ENCODE assay signal across 15 cellular contexts in the genomic region with DNA sequence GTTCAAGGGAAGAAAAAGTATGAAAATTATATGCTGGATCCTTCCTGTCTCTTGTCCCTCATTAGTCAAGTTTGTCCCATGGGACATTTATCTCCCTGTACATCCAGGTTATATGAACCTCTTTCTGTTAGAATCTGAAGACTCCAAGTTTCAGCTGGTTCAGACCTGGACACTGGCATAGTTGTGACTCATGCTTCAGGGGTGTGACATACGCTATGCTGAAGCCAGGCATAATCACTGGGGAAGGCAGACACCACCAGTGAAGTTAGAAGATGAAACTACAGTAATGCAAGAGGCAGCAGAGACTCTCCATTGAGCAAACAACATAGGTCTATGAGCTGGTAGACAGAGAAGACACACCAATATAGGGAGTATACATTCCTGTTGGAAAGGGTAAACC.
A peak's percentile ranks its signal among the peaks of the same experiment; 100 is the strongest.
DNase-seq lines count a peak whose midpoint lies in the region; ATAC-seq, FAIRE-seq and TF ChIP-seq lines count a peak whose summit lies in the region.
"Had no signal": no experiment of that assay in that cellular context is flagged by ENCODE, and none has a peak within 500 bp of the region (broad histone marks: within the 10 kb centered on the region; RNA-seq: fewer than 3 reads in every experiment).

No MANE protein-coding gene starts in this region.

- no peaks in the 10 kb centered on the region for H3K36me3 ChIP-seq in RWPE2 (ENCODE audit: low read depth)
- H3K36me3 ChIP-seq: colonic mucosa, neutrophil had no signal

- no peak overlapping the region for H3K56ac ChIP-seq in H9 (ENCODE audit: insufficient read length, low read depth, low read length)

- H2BK12ac ChIP-seq in H9 (ENCODE audit: insufficient read length, low read depth, low read length), result no peak overlapping the region

- TF ChIP-seq CTCF in A549 (IDR thresholded peaks at IDR 0.05) (no peak), H9 (conservative IDR thresholded peaks at IDR 0.05) (no peak), RWPE2 (IDR thresholded peaks at IDR 0.05; ENCODE audit: poor library complexity, severe bottlenecking) (no peak), foreskin fibroblast (IDR thresholded peaks at IDR 0.05; ENCODE audit: low read depth, low read length) (no peak), progenitor cell of endocrine pancreas (IDR thresholded peaks at IDR 0.05; ENCODE audit: unreplicated experiment) (no peak)

- POLR2A ChIA-PET in A549 (lab: Yijun Ruan, JAX), result no interaction called here

- CTCF ChIA-PET in A549 (lab: Yijun Ruan, JAX), result no interaction called here

- TF ChIP-seq EP300 in A549 (IDR thresholded peaks at IDR 0.05), result no peak

- H3K4me1 Mint-ChIP-seq in H9, result no peaks in the 10 kb centered on the region
- H3K4me1 Mint-ChIP-seq in progenitor cell of endocrine pancreas (ENCODE audit: low read depth), result no peaks in the 10 kb centered on the region
- no peaks in the 10 kb centered on the region for H3K4me1 Mint-ChIP-seq in effector memory CD8-positive, alpha-beta T cell (ENCODE audit: low read depth in 2 of 2)

- H3K36me3 Mint-ChIP-seq in H9 (ENCODE audit: insufficient read depth in 1 of 3, low read depth in 3 of 3), result no peaks in the 10 kb centered on the region; a peak in 1 of 7 replicates
- H3K36me3 Mint-ChIP-seq in progenitor cell of endocrine pancreas (ENCODE audit: insufficient read depth), result no peaks in the 10 kb centered on the region
- H3K36me3 Mint-ChIP-seq in effector memory CD8-positive, alpha-beta T cell (ENCODE audit: insufficient read depth), result no peaks in the 10 kb centered on the region

- 0% methylated on average over 1 of the region's 1 CpG for WGBS in A549 (ENCODE audit: missing lambda C conversion rate)
- WGBS in H9 (ENCODE audit: extremely low coverage, insufficient read length, low lambda C conversion rate), result no CpG with 5 or more reads among the region's 1 CpG

- TF ChIP-seq RAD21 in A549 (conservative IDR thresholded peaks at IDR 0.05 in 1 of 2, IDR thresholded peaks at IDR 0.05 in 1 of 2), result no peak

- no peak overlapping the region for H3K4me3 Mint-ChIP-seq in H9
- no peak overlapping the region for H3K4me3 Mint-ChIP-seq in progenitor cell of endocrine pancreas (ENCODE audit: low read depth)
- H3K4me3 Mint-ChIP-seq in effector memory CD8-positive, alpha-beta T cell, result no peak overlapping the region
- H3K4me3 Mint-ChIP-seq: T-helper 1 cell treated with Interleukin-12 subunit alpha and Interleukin-12 subunit beta and Interleukin-4 antibody, amounts not matched to agents 30 μg/mL and 1 μg/mL, for 36 hours had no signal

- no peak overlapping the region for H3T11ph ChIP-seq in H9 (ENCODE audit: low read length)

- H3K27me3 ChIP-seq in H9 (ENCODE audit: insufficient read depth, low read length) (no peaks in the 10 kb centered on the region), RWPE2 (ENCODE audit: insufficient read depth, poor library complexity, severe bottlenecking) (no peaks in the 10 kb centered on the region)
- H3K27me3 ChIP-seq: colonic mucosa, neutrophil had no signal

- H3K18ac ChIP-seq in H9 (ENCODE audit: insufficient read length, low read depth, low read length), result peak overlapping the region; percentile 27

- DNase-seq in A549 (ENCODE audit: low read depth in 1 of 2, low spot score in 1 of 2) (no peak), H9 (no peak), RWPE2 (ENCODE audit: low spot score) (no peak), foreskin fibroblast (peak; percentile 24 to 54), progenitor cell of endocrine pancreas (ENCODE audit: low spot score, unreplicated experiment) (no peak)
- DNase-seq in effector memory CD8-positive, alpha-beta T cell, result no peak
- no peak for DNase-seq in activated naive CD4-positive, alpha-beta T cell treated with anti-CD3 and anti-CD28 coated beads, Interleukin-2, amount 50 U/mL, for 16 hours
- DNase-seq: colonic mucosa, mesenchymal stem cell, NCI-H510A had no signal

- no peaks in the 10 kb centered on the region for H3K79me2 ChIP-seq in H9 (ENCODE audit: insufficient read depth, low read length)

- no peak overlapping the region for H3K14ac ChIP-seq in H9 (ENCODE audit: insufficient read depth, low read length)

- no peak for FAIRE-seq in A549 (lab: Jason Lieb, UNC)

- H2BK15ac ChIP-seq in H9 (ENCODE audit: low read depth, low read length), result no peak overlapping the region

- H3K4me3 ChIP-seq in A549, result no peak overlapping the region
- no peak overlapping the region for H3K4me3 ChIP-seq in RWPE2 (ENCODE audit: severe bottlenecking)
- no peak overlapping the region for H3K4me3 ChIP-seq in foreskin fibroblast (ENCODE audit: low read depth in 1 of 2, low read length in 2 of 2)
- H3K4me3 ChIP-seq: colonic mucosa had no signal

- H3K79me1 ChIP-seq in H9 (ENCODE audit: insufficient read depth, low read depth, low read length, poor library complexity, severe bottlenecking), result no peaks in the 10 kb centered on the region

- H4K8ac ChIP-seq in H9 (replicated peaks; ENCODE audit: insufficient read length, low read depth, low read length), result no peak overlapping the region

- no peak overlapping the region for H2BK120ac ChIP-seq in H9 (ENCODE audit: low read depth, low read length, poor library complexity, severe bottlenecking)

- H3K4me1 ChIP-seq in A549 (no peaks in the 10 kb centered on the region), H9 (ENCODE audit: insufficient read depth, low read length) (no peaks in the 10 kb centered on the region), RWPE2 (ENCODE audit: insufficient read depth, poor library complexity, severe bottlenecking) (peaks cover 11% of the 10 kb centered on the region)
- H3K4me1 ChIP-seq: colonic mucosa had no signal

- H3K27ac ChIP-seq in A549 (no peak overlapping the region), H9 (ENCODE audit: insufficient read length, low read depth, low read length) (no peak overlapping the region), RWPE2 (ENCODE audit: poor library complexity, severe bottlenecking) (no peak overlapping the region)
- H3K27ac ChIP-seq: colonic mucosa, neutrophil had no signal

- H4K5ac ChIP-seq in H9 (ENCODE audit: insufficient read length, low read depth, low read length), result no peak overlapping the region

- H3K4me2 ChIP-seq in A549 (no peak overlapping the region), H9 (ENCODE audit: insufficient read depth, insufficient read length, low read length) (no peak overlapping the region)

- no peak overlapping the region for H2AK5ac ChIP-seq in H9 (ENCODE audit: insufficient read length, low read length)

- no peak overlapping the region for H2BK20ac ChIP-seq in H9 (ENCODE audit: low read depth, low read length, poor library complexity, severe bottlenecking)

- H3K9me3 ChIP-seq in A549 (no peaks in the 10 kb centered on the region), H9 (ENCODE audit: control insufficient read depth, low read depth, low read length) (no peaks in the 10 kb centered on the region), RWPE2 (ENCODE audit: severe bottlenecking) (no peaks in the 10 kb centered on the region)
- H3K9me3 ChIP-seq: colonic mucosa, neutrophil had no signal

- H3K23me2 ChIP-seq in H9 (ENCODE audit: insufficient read length, low read depth, low read length, poor library complexity, severe bottlenecking), result no peaks in the 10 kb centered on the region

- H2BK5ac ChIP-seq in H9 (ENCODE audit: insufficient read length, low read length), result no peak overlapping the region

- no peak overlapping the region for H2AFZ ChIP-seq in H9 (ENCODE audit: low read length)

- H4K20me1 ChIP-seq in H9 (ENCODE audit: control insufficient read depth, insufficient read depth, insufficient read length), result no peaks in the 10 kb centered on the region

- no peak for TF ChIP-seq POLR2A in A549 (IDR thresholded peaks at IDR 0.05; ENCODE audit: low read length)

- H3K9me3 Mint-ChIP-seq in H9 (peaks cover 2 to 3% of the 10 kb centered on the region in 2 experiments; a peak in 3 of 5 replicates), progenitor cell of endocrine pancreas (ENCODE audit: low read depth) (peaks cover 3% of the 10 kb centered on the region)
- H3K9me3 Mint-ChIP-seq in effector memory CD8-positive, alpha-beta T cell, result peaks cover 5 to 7% of the 10 kb centered on the region in 2 donors
- H3K9me3 Mint-ChIP-seq: T-helper 1 cell treated with Interleukin-12 subunit alpha and Interleukin-12 subunit beta and Interleukin-4 antibody, amounts not matched to agents 30 μg/mL and 1 μg/mL, for 36 hours had no signal

- H4K91ac ChIP-seq in H9 (ENCODE audit: insufficient read length, low read depth, low read length), result no peak overlapping the region

- no peak overlapping the region for H3K4ac ChIP-seq in H9 (ENCODE audit: low read depth, low read length)

- H3K27ac Mint-ChIP-seq in H9 (no peak overlapping the region), progenitor cell of endocrine pancreas (no peak overlapping the region)
- H3K27ac Mint-ChIP-seq in effector memory CD8-positive, alpha-beta T cell, result no peak overlapping the region
- H3K27ac Mint-ChIP-seq: T-helper 1 cell treated with Interleukin-12 subunit alpha and Interleukin-12 subunit beta and Interleukin-4 antibody, amounts not matched to agents 30 μg/mL and 1 μg/mL, for 36 hours had no signal

- no peak overlapping the region for H3K23ac ChIP-seq in H9 (ENCODE audit: insufficient read length, low read depth, low read length)

- H3K27me3 Mint-ChIP-seq in H9 (ENCODE audit: low read depth), result no peaks in the 10 kb centered on the region
- H3K27me3 Mint-ChIP-seq in progenitor cell of endocrine pancreas, result no peaks in the 10 kb centered on the region
- H3K27me3 Mint-ChIP-seq in effector memory CD8-positive, alpha-beta T cell, result no peaks in the 10 kb centered on the region

- peak; percentile 45 to 75; a peak in 3 of 6 replicates for ATAC-seq in A549
- peak; percentile 81 for ATAC-seq in RWPE2 (ENCODE audit: low read depth)
- no peak for ATAC-seq in effector memory CD8-positive, alpha-beta T cell (replicated peaks)
- ATAC-seq in GM18907 (IDR thresholded peaks at IDR 0.05; ENCODE audit: unreplicated experiment), result no peak
- ATAC-seq: activated CD4-positive, CD25-positive, alpha-beta regulatory T cell treated with anti-CD3 and anti-CD28 coated beads, Interleukin-2, amount 50 U/mL, for 24 hours; Panc1 had no signal

- no peak overlapping the region for H3K9ac ChIP-seq in H9 (ENCODE audit: extremely low read depth, insufficient read length, low read length)

TF ChIP-seq in A549, 52 proteins besides CTCF, POLR2A, EP300 and RAD21:
- TF ChIP-seq POLR2AphosphoS2 (conservative IDR thresholded peaks at IDR 0.05; ENCODE audit: low read length), result no peak
- TF ChIP-seq, protein P1, sequence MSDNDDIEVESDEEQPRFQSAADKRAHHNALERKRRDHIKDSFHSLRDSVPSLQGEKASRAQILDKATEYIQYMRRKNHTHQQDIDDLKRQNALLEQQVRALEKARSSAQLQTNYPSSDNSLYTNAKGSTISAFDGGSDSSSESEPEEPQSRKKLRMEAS (IDR thresholded peaks at IDR 0.05), result no peak
TF ChIP-seq in A549: peak in this region for 0.

Comparison
In these comparisons a context has a peak if more than half of its experiments do, and no peak if none do; other contexts are left out.
1. ATAC-seq: peak in A549 (2 of 2) and RWPE2 (single experiment); none in effector memory CD8-positive, alpha-beta T cell (single experiment) and GM18907 (single experiment).
2. DNase-seq: peak in foreskin fibroblast (2 of 2); none in A549 (0 of 2), H9 (single experiment), RWPE2 (single experiment), progenitor cell of endocrine pancreas (single experiment), effector memory CD8-positive, alpha-beta T cell (0 of 3) and activated naive CD4-positive, alpha-beta T cell treated with anti-CD3 and anti-CD28 coated beads, Interleukin-2, amount 50 U/mL, for 16 hours (single experiment).